In the genomic region with DNA sequence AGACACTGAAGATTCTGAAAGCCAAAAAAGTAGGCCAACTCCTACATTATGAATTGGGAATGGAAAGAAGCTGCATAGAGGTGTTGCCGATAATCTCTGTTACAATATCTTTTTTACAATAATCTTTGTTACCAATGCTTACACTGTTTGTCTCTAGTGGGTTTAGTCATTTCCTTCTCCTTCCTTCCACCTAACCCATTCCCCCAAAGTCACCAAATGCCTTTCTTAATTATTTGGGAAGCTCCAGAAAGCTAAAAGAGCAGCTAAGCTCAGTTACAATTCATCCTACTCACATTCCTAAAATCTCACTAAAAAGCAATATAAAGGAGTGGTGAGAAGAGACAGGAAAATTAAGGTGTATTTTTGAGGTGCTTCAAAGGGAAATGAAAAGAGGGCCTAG, we compare ENCODE assay signal across 19 cellular contexts.
A peak's percentile ranks its signal among the peaks of the same experiment; 100 is the strongest.
DNase-seq lines count a peak whose midpoint lies in the region; ATAC-seq, FAIRE-seq and TF ChIP-seq lines count a peak whose summit lies in the region.
"Had no signal": no experiment of that assay in that cellular context is flagged by ENCODE, and none has a peak within 500 bp of the region (broad histone marks: within the 10 kb centered on the region; RNA-seq: fewer than 3 reads in every experiment).

No MANE protein-coding gene starts in this region.

- no CpG with 5 or more reads among the region's 1 CpG for whole genome bisulfite sequencing in IMR-90 (ENCODE audit: extremely low coverage in 2 of 2, insufficient read length in 1 of 2), 2 experiments
- 92% methylated on average over 1 of the region's 1 CpG; no CpG with 5 or more reads in 1 of the 2 experiments for WGBS in H1 (ENCODE audit: extremely low coverage in 1 of 2, insufficient coverage in 1 of 2, insufficient read length in 1 of 2, insufficient replicate concordance in 2 of 2, low coverage in 1 of 2, low lambda C conversion rate in 2 of 2, missing lambda C conversion rate in 1 of 2), 2 experiments

- H3K4me1 Mint-ChIP-seq in neural crest cell, result peaks cover 7% of the 10 kb centered on the region
- H3K4me1 Mint-ChIP-seq: CD4-positive, alpha-beta memory T cell had no signal

- CTCF ChIA-PET in IMR-90 (lab: Yijun Ruan, JAX), result no interaction called here
- CTCF ChIA-PET in H1 (lab: Charles Lee; ENCODE audit: partially characterized antibody), result interaction anchor here (0.6 to 0.9 kb wide), 2 partner anchors 104 to 116 kb away, joined by 3 to 8 read pairs; no protein-coding TSS in a partner anchor

- H4K5ac ChIP-seq in IMR-90 (ENCODE audit: low read depth, low read length) (peak overlapping the region; percentile 72; the same call in 1 of the 2 replicates), H1 (ENCODE audit: insufficient read length, low read depth, low read length) (peak overlapping the region; percentile 55)

- in situ Hi-C loops in IMR-90 (cut with MboI; ENCODE audit: low sequenced_read_pairs), result loop anchor here (10.0 to 25.0 kb wide), 2 partner anchors 327 to 760 kb away; partner anchors contain the start of gene ADM

- H2BK20ac ChIP-seq in IMR-90 (ENCODE audit: low read depth, low read length), result peak overlapping the region; percentile 8; the same call in 1 of the 2 replicates
- H2BK20ac ChIP-seq in H1 (ENCODE audit: low read length), result no peak overlapping the region

- no peaks in the 10 kb centered on the region for H3K79me2 ChIP-seq in H1 (ENCODE audit: control insufficient read depth in 1 of 2, insufficient read depth in 2 of 2, low read length in 2 of 2)

- peak overlapping the region; percentile 90; the same call in 1 of the 2 replicates for H3K18ac ChIP-seq in IMR-90 (ENCODE audit: low read depth, low read length)
- H3K18ac ChIP-seq in H1 (ENCODE audit: extremely low read depth, low read length), result no peak overlapping the region

- H3K14ac ChIP-seq in IMR-90 (replicated peaks; ENCODE audit: low read depth, low read length), result peak overlapping the region; percentile 53
- no peak overlapping the region for H3K14ac ChIP-seq in H1 (ENCODE audit: insufficient read length)

- no peak overlapping the region for H3K4me3 ChIP-seq in BLaER1 treated with 17β-estradiol and CSF1 and Interleukin-3, amounts not matched to agents 10 nM and 100 nM
- H3K4me3 ChIP-seq in IMR-90 (ENCODE audit: insufficient read depth, low read depth, low read length) (no peak overlapping the region), H1 (ENCODE audit: extremely low read depth in 1 of 4, insufficient read depth in 2 of 4, low read depth in 3 of 4, low read length in 4 of 4) (no peak overlapping the region), vagina (no peak overlapping the region), mucosa of descending colon (no peak overlapping the region), MG63 (no peak overlapping the region)
- H3K4me3 ChIP-seq: HAP-1, K562 had no signal

- H2AFZ ChIP-seq in IMR-90 (replicated peaks; ENCODE audit: low read length, poor library complexity) (no peak overlapping the region), H1 (ENCODE audit: low read length) (no peak overlapping the region)

- H3K4me1 ChIP-seq in BLaER1 treated with 17β-estradiol and CSF1 and Interleukin-3, amounts not matched to agents 10 nM and 100 nM, result peaks cover 9 to 12% (median 11%) of the 10 kb centered on the region in 10 experiments; a peak in 18 of 20 replicates
- H3K4me1 ChIP-seq in IMR-90 (ENCODE audit: control insufficient read depth, insufficient read depth, low read length), result peaks cover 13% of the 10 kb centered on the region
- H3K4me1 ChIP-seq in H1 (replicated peaks in 1 of 4; ENCODE audit: control insufficient read depth in 3 of 4, insufficient read depth in 4 of 4, low read length in 3 of 4), result peaks cover 1 to 9% (median 5%) of the 10 kb centered on the region in 4 experiments; a peak in 5 of 7 replicates
- H3K4me1 ChIP-seq in vagina, result no peaks in the 10 kb centered on the region
- H3K4me1 ChIP-seq in mucosa of descending colon (ENCODE audit: low read depth), result no peaks in the 10 kb centered on the region
- H3K4me1 ChIP-seq: BE2C had no signal

- H2BK5ac ChIP-seq in IMR-90 (ENCODE audit: low read depth, low read length, poor library complexity, severe bottlenecking), result peak overlapping the region; percentile 88
- H2BK5ac ChIP-seq in H1 (ENCODE audit: low read depth, low read length), result no peak overlapping the region

- TF ChIP-seq RAD21 in IMR-90 (IDR thresholded peaks at IDR 0.05; ENCODE audit: low read length) (no peak), H1 (IDR thresholded peaks at IDR 0.05 in 1 of 2, conservative IDR thresholded peaks at IDR 0.05 in 1 of 2; ENCODE audit: low read depth in 2 of 2, low read length in 2 of 2) (no peak)

- ATAC-seq in IMR-90 (ENCODE audit: low read depth) (no peak), mucosa of descending colon (no peak), GM19463 (IDR thresholded peaks at IDR 0.05; ENCODE audit: unreplicated experiment) (no peak)
- ATAC-seq: K562, SK-N-SH treated with all-trans-retinoic acid at 6 μM for 48 hours had no signal

- H2BK12ac ChIP-seq in H1 (ENCODE audit: low read depth, low read length), result no peak overlapping the region

- POLR2A ChIA-PET in IMR-90 (lab: Charles Lee; ENCODE audit: unreplicated experiment) (no interaction called here), H1 (lab: Charles Lee; ENCODE audit: partially characterized antibody) (no interaction called here)

- H2AK9ac ChIP-seq in IMR-90 (replicated peaks; ENCODE audit: low read depth, low read length, poor library complexity), result no peak overlapping the region

- H3K79me1 ChIP-seq in IMR-90 (ENCODE audit: low read depth in 1 of 2, low read length in 2 of 2) (peaks cover 3 to 26% of the 10 kb centered on the region in 2 experiments; a peak in 3 of 4 replicates), H1 (ENCODE audit: low read depth, low read length) (no peaks in the 10 kb centered on the region)

- H3K9me1 ChIP-seq in IMR-90 (ENCODE audit: insufficient read depth, low read length), result peaks cover 3% of the 10 kb centered on the region; the same call in 1 of the 2 replicates

- dilution Hi-C loops in IMR-90 (cut with HindIII; ENCODE audit: low sequenced_read_pairs, unreplicated experiment), result no loop called here

- TF ChIP-seq POLR2A in IMR-90 (IDR thresholded peaks at IDR 0.05; ENCODE audit: low read depth, low read length), result no peak
- no peak for TF ChIP-seq POLR2A in H1 (IDR thresholded peaks at IDR 0.05; ENCODE audit: control extremely low read depth in 1 of 2, low read depth in 2 of 2, low read length in 2 of 2)
- TF ChIP-seq POLR2A in vagina (IDR thresholded peaks at IDR 0.05), result no peak

- no peaks in the 10 kb centered on the region for H3K27me3 Mint-ChIP-seq in neural crest cell (ENCODE audit: low read depth)
- H3K27me3 Mint-ChIP-seq: CD4-positive, alpha-beta memory T cell had no signal

- no peaks in the 10 kb centered on the region for H3K23me2 ChIP-seq in H1 (ENCODE audit: low read depth, low read length)

- H3K9ac ChIP-seq in BLaER1 treated with 17β-estradiol and CSF1 and Interleukin-3, amounts not matched to agents 10 nM and 100 nM, result no peak overlapping the region
- H3K9ac ChIP-seq in IMR-90 (ENCODE audit: low read depth, low read length) (no peak overlapping the region), H1 (replicated peaks in 1 of 4; ENCODE audit: extremely low read depth in 1 of 4, low read depth in 3 of 4, low read length in 3 of 4) (no peak overlapping the region)

- peaks cover 0 to 54% (median 0%) of the 10 kb centered on the region in 11 experiments; a peak in 5 of 22 replicates for H3K36me3 ChIP-seq in BLaER1 treated with 17β-estradiol and CSF1 and Interleukin-3, amounts not matched to agents 10 nM and 100 nM
- H3K36me3 ChIP-seq in IMR-90 (ENCODE audit: control insufficient read depth, insufficient read depth, low read length) (peaks cover 1% of the 10 kb centered on the region), H1 (ENCODE audit: control insufficient read depth in 2 of 4, insufficient read depth in 4 of 4, low read length in 3 of 4) (no peaks in the 10 kb centered on the region), vagina (no peaks in the 10 kb centered on the region), mucosa of descending colon (ENCODE audit: low read depth) (no peaks in the 10 kb centered on the region), MG63 (peaks cover 10% of the 10 kb centered on the region; the same call in 1 of the 2 replicates)
- H3K36me3 ChIP-seq: BE2C, HAP-1 had no signal

- H3K9me3 Mint-ChIP-seq in neural crest cell, result no peaks in the 10 kb centered on the region
- H3K9me3 Mint-ChIP-seq: CD4-positive, alpha-beta memory T cell had no signal

- H3K27ac ChIP-seq in BLaER1 treated with 17β-estradiol and CSF1 and Interleukin-3, amounts not matched to agents 10 nM and 100 nM, result no peak overlapping the region
- no peak overlapping the region for H3K27ac ChIP-seq in IMR-90 (ENCODE audit: insufficient read depth, low read length)
- no peak overlapping the region for H3K27ac ChIP-seq in H1 (ENCODE audit: low read depth, low read length)
- H3K27ac ChIP-seq in vagina, result no peak overlapping the region

- H4K8ac ChIP-seq in IMR-90 (ENCODE audit: low read depth in 2 of 2, low read length in 2 of 2) (peak overlapping the region; percentile 35 to 68; a peak in 2 of 4 replicates), H1 (ENCODE audit: extremely low read depth, insufficient read depth, low read length) (no peak overlapping the region)

- no peaks in the 10 kb centered on the region for H3K27me3 ChIP-seq in BLaER1 treated with 17β-estradiol and CSF1 and Interleukin-3, amounts not matched to agents 10 nM and 100 nM
- H3K27me3 ChIP-seq in IMR-90 (ENCODE audit: control insufficient read depth, insufficient read depth, low read length) (no peaks in the 10 kb centered on the region), H1 (replicated peaks in 1 of 4; ENCODE audit: control insufficient read depth in 3 of 4, extremely low read depth in 1 of 4, insufficient read depth in 3 of 4, low read length in 3 of 4) (peaks cover 0 to 1% (median 0%) of the 10 kb centered on the region in 4 experiments; a peak in 1 of 7 replicates), vagina (no peaks in the 10 kb centered on the region), MG63 (no peaks in the 10 kb centered on the region)
- H3K27me3 ChIP-seq: BE2C had no signal

- no peak for DNase-seq in IMR-90
- DNase-seq in H1 (ENCODE audit: low read depth in 1 of 2, low spot score in 2 of 2), result no peak
- no peak for DNase-seq in neural crest cell (ENCODE audit: low read depth, low spot score)
- no peak for DNase-seq in vagina (ENCODE audit: extremely low spot score in 2 of 2)
- no peak for DNase-seq in mucosa of descending colon
- no peak for DNase-seq in MG63
- DNase-seq: BE2C; CD4-positive, alpha-beta memory T cell; DMS153; NCI-H1105; NCI-H1694; NCI-H748 treated with DMSO at 0.1 percent for 48 hours; SIG-M5 had no signal

- peak overlapping the region; percentile 3 to 49 (median 24); a peak in 17 of 22 replicates for H3K4me2 ChIP-seq in BLaER1 treated with 17β-estradiol and CSF1 and Interleukin-3, amounts not matched to agents 10 nM and 100 nM
- H3K4me2 ChIP-seq in IMR-90 (ENCODE audit: low read depth, low read length) (peak overlapping the region; percentile 48; the same call in 1 of the 2 replicates), H1 (ENCODE audit: insufficient read depth in 1 of 2, low read depth in 2 of 2, low read length in 2 of 2) (no peak overlapping the region)

- H4K20me1 ChIP-seq in BLaER1 treated with 17β-estradiol and CSF1 and Interleukin-3, amounts not matched to agents 10 nM and 100 nM, result peaks cover 0 to 4% (median 0%) of the 10 kb centered on the region in 11 experiments; a peak in 2 of 22 replicates
- H4K20me1 ChIP-seq in IMR-90 (ENCODE audit: insufficient read depth, low read length) (no peaks in the 10 kb centered on the region; the same call in 1 of the 2 replicates), H1 (replicated peaks in 1 of 2; ENCODE audit: control insufficient read depth in 1 of 2, insufficient read depth in 2 of 2, low read length in 2 of 2) (no peaks in the 10 kb centered on the region)

- 0 out of 3 replicates have a peak overlapping the region, but pooled peaks have one; percentile 64 for H2BK15ac ChIP-seq in IMR-90 (ENCODE audit: low read depth, low read length)
- H2BK15ac ChIP-seq in H1 (ENCODE audit: low read length), result no peak overlapping the region

- no TSS peak for BruUV-seq in IMR-90 (replicated peaks; lab: Mats Ljungman, UMichigan)

- H3K9me3 ChIP-seq in BLaER1 treated with 17β-estradiol and CSF1 and Interleukin-3, amounts not matched to agents 10 nM and 100 nM (replicated peaks in 1 of 11), result peaks cover 0 to 1% (median under 1%) of the 10 kb centered on the region in 11 experiments; a peak in 6 of 22 replicates
- H3K9me3 ChIP-seq in IMR-90 (ENCODE audit: control insufficient read depth, insufficient read depth, low read length), result no peaks in the 10 kb centered on the region
- no peaks in the 10 kb centered on the region for H3K9me3 ChIP-seq in H1 (ENCODE audit: insufficient read depth in 2 of 2, low read depth in 1 of 2, low read length in 1 of 2)
- no peaks in the 10 kb centered on the region for H3K9me3 ChIP-seq in vagina
- H3K9me3 ChIP-seq in mucosa of descending colon, result no peaks in the 10 kb centered on the region
- H3K9me3 ChIP-seq in MG63, result no peaks in the 10 kb centered on the region
- H3K9me3 ChIP-seq: BE2C, HAP-1 had no signal

- TF ChIP-seq CTCF in IMR-90 (conservative IDR thresholded peaks at IDR 0.05; ENCODE audit: low read depth, low read length) (no peak), H1 (IDR thresholded peaks at IDR 0.05; ENCODE audit: control extremely low read depth in 1 of 3, insufficient read depth in 1 of 3, low read depth in 1 of 3, low read length in 3 of 3) (no peak), neural crest cell (conservative IDR thresholded peaks at IDR 0.05) (no peak), vagina (IDR thresholded peaks at IDR 0.05) (no peak), mucosa of descending colon (IDR thresholded peaks at IDR 0.05) (no peak)

- H3K27ac Mint-ChIP-seq in neural crest cell (ENCODE audit: unreplicated experiment), result peak overlapping the region; percentile 8
- H3K27ac Mint-ChIP-seq: CD4-positive, alpha-beta memory T cell had no signal

- no peak for TF ChIP-seq EP300 in H1 (IDR thresholded peaks at IDR 0.05; ENCODE audit: borderline replicate concordance in 1 of 2, low read depth in 2 of 2, low read length in 2 of 2)

- H4K91ac ChIP-seq in IMR-90 (ENCODE audit: insufficient read depth, low read depth, low read length) (0 out of 2 replicates have a peak overlapping the region, but pooled peaks have one; percentile 44), H1 (replicated peaks; ENCODE audit: insufficient read length, low read length) (no peak overlapping the region)

- H3K56ac ChIP-seq in IMR-90 (ENCODE audit: extremely low read depth, insufficient read depth, low read length) (no peak overlapping the region), H1 (replicated peaks; ENCODE audit: insufficient read length, low read depth, low read length) (no peak overlapping the region)

- no peak overlapping the region for H3K4me3 Mint-ChIP-seq in neural crest cell
- H3K4me3 Mint-ChIP-seq: CD4-positive, alpha-beta memory T cell had no signal

- FAIRE-seq in H1 (lab: Jason Lieb, UNC), result no peak
- FAIRE-seq: GM12891, K562 had no signal

- peaks cover 4% of the 10 kb centered on the region for H3K36me3 Mint-ChIP-seq in neural crest cell (ENCODE audit: low read depth)

- H2AK5ac ChIP-seq in IMR-90 (ENCODE audit: low read depth, low read length) (no peak overlapping the region), H1 (ENCODE audit: low read depth, low read length) (no peak overlapping the region)

- intact Hi-C loops in IMR-90 (cut with micrococcal nuclease), result no loop called here
- intact Hi-C loops in vagina (cut with DNase I), result no loop called here
- intact Hi-C loops in mucosa of descending colon (cut with DNase I, micrococcal nuclease), result loop anchor here (10.0 kb wide), 2 partner anchors 113 to 223 kb away; no protein-coding TSS in a partner anchor

- H2BK120ac ChIP-seq in IMR-90 (ENCODE audit: low read depth, low read length) (peak overlapping the region; percentile 65; the same call in 1 of the 2 replicates), H1 (replicated peaks; ENCODE audit: low read depth, low read length) (no peak overlapping the region)

- H3K4ac ChIP-seq in IMR-90 (ENCODE audit: low read depth, low read length), result no peak overlapping the region
- no peak overlapping the region for H3K4ac ChIP-seq in H1 (replicated peaks; ENCODE audit: insufficient read length, low read depth, low read length)

- peak overlapping the region; percentile 2; the same call in 1 of the 2 replicates for H3K23ac ChIP-seq in IMR-90 (ENCODE audit: low read depth, low read length)
- H3K23ac ChIP-seq in H1 (ENCODE audit: insufficient read length), result no peak overlapping the region

Comparison
In these comparisons a context has a peak if more than half of its experiments do, and no peak if none do; other contexts are left out.
1. H3K4me2 ChIP-seq: peak in BLaER1 treated with 17β-estradiol and CSF1 and Interleukin-3, amounts not matched to agents 10 nM and 100 nM (11 of 11) and IMR-90 (single experiment); none in H1 (0 of 2).
2. intact Hi-C loops: an anchor here in mucosa of descending colon (10.0 kb wide); none called in IMR-90 and vagina.